ENCODE assay signal across 25 cellular contexts in genomic region chr5:179139936-179140235, GRCh38.
"Had no signal": no experiment of that assay in that cellular context is flagged by ENCODE, and none has a peak within 500 bp of the region (broad histone marks: within the 10 kb centered on the region; RNA-seq: fewer than 3 reads in every experiment).

No MANE protein-coding gene starts in this region.

- H3K9me3 ChIP-seq: adrenal gland, SK-N-SH had no signal

- ATAC-seq: activated CD8-positive, alpha-beta T cell treated with anti-CD3 and anti-CD28 coated beads, Interleukin-2, amount 10 ng/mL, durations not matched to agents 7 days and 5 days; activated naive CD4-positive, alpha-beta T cell treated with anti-CD3 and anti-CD28 coated beads, Interleukin-2, amount 50 U/mL, for 72 hours had no signal

- H3K27me3 ChIP-seq: adrenal gland, Peyer's patch, SJSA1 had no signal

- H3K27ac ChIP-seq: adrenal gland, Peyer's patch, RWPE1, SJSA1 had no signal

- DNase-seq: activated CD4-positive, alpha-beta T cell treated with anti-CD3 and anti-CD28 coated beads, Interleukin-2, amount 10 ng/mL, durations not matched to agents 24 days and 14 days; activated CD4-positive, alpha-beta T cell treated with anti-CD3 and anti-CD28 coated beads, Interleukin-2, amount 50 U/mL, for 4 hours; activated CD8-positive, alpha-beta T cell treated with anti-CD3 and anti-CD28 coated beads, Interleukin-2, amount 10 ng/mL, durations not matched to agents 7 days and 5 days; activated gamma-delta T cell treated with Interleukin-2 at 50 U/mL for 16 hours; activated naive CD4-positive, alpha-beta T cell treated with anti-CD3 and anti-CD28 coated beads for 36 hours; activated T-cell treated with anti-CD3 and anti-CD28 coated beads, Interleukin-2, amount 50 U/mL, for 24 hours; adrenal gland; caudate nucleus; Karpas-422; KBM-7; NCI-H1105 treated with DMSO at 0.1 percent for 48 hours; NCI-H1436; NCI-H1694; NCI-H1930; NCI-H2081 treated with DMSO at 0.1 percent for 48 hours; NCI-H226; NCI-H524 treated with DMSO at 0.1 percent for 48 hours; Peyer's patch; SHP77 treated with DMSO at 0.1 percent for 48 hours; SK-N-SH had no signal

- H3K4me3 ChIP-seq: adrenal gland, Peyer's patch, SJSA1 had no signal

- FAIRE-seq: bronchial epithelial cell, TTC549 had no signal

- H3K4me1 ChIP-seq: adrenal gland, Peyer's patch, SJSA1 had no signal

- H3K9ac ChIP-seq: SK-N-SH had no signal

- H3K36me3 ChIP-seq: adrenal gland, Peyer's patch, SJSA1 had no signal
